Comparison of ENCODE assay signal across 8 cellular contexts in the genomic region with DNA sequence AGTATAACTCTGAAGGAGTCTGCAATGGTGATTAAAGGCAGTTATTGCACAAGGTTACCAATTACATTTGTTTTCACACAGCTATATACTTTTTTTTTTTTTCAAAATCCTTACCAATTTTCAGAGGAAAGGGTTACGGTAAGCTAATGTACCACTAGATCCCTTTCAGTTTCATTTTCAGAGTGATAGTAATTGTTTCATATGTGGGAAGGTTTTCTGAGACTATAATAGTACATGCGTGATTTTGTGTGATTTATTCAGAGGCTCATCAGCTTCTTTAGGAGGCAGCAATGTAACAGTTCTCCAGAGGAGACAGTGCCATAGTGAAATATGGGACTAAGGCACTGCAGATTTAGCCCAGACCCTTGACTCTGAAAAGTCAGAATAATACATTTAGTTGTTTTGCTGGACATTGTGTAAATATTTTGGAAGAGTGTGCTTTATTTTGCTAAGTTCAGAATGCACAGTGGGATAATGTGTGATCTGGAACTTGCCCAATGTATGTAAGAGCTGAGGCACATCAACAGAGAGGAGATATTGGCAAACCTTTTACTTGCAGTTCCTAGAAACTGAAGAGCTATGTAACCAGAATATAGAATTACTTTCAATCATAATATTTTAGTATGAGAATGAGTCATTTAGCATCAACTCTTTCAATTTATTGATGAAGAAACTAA.
A peak's percentile ranks its signal among the peaks of the same experiment; 100 is the strongest.
DNase-seq lines count a peak whose midpoint lies in the region; ATAC-seq and TF ChIP-seq lines count a peak whose summit lies in the region.

No MANE protein-coding gene starts in this region.

- H3K36me3 ChIP-seq in Peyer's patch (no peaks in the 10 kb centered on the region), muscle layer of duodenum (ENCODE audit: control insufficient read depth in 1 of 2, insufficient read depth in 2 of 2, low read length in 2 of 2) (no peaks in the 10 kb centered on the region)

- TF ChIP-seq CTCF in Peyer's patch (IDR thresholded peaks at IDR 0.05): no peak

- H3K27ac ChIP-seq in Peyer's patch (no peak overlapping the region), muscle layer of duodenum (ENCODE audit: low read length) (no peak overlapping the region)

- ATAC-seq in GM18858 (IDR thresholded peaks at IDR 0.05; ENCODE audit: unreplicated experiment): peak; percentile 74

- TF ChIP-seq POLR2A in Peyer's patch (IDR thresholded peaks at IDR 0.05): no peak

- H3K4me1 ChIP-seq in Peyer's patch (no peaks in the 10 kb centered on the region), muscle layer of duodenum (ENCODE audit: control insufficient read depth in 1 of 2, insufficient read depth in 2 of 2, low read length in 2 of 2) (peaks cover 0 to 7% of the 10 kb centered on the region in 2 donors)

- peak; percentile 13 for DNase-seq in H4 (ENCODE audit: low spot score)
- DNase-seq in Peyer's patch: no peak
- DNase-seq in D341Med (ENCODE audit: low spot score): no peak
- DNase-seq in NCI-H510A (lab: John Stamatoyannopoulos, UW): no peak
- no peak for DNase-seq in hypothalamus (lab: John Stamatoyannopoulos, UW)
- no peak for DNase-seq in retina

- H3K4me3 ChIP-seq in Peyer's patch: peak overlapping the region in 3 of 4 donors; percentile 1 to 28 (median 2)
- H3K4me3 ChIP-seq in muscle layer of duodenum (ENCODE audit: low read depth in 1 of 2, low read length in 2 of 2): peak overlapping the region; percentile 50 to 67

- H3K9me3 ChIP-seq in Peyer's patch (no peaks in the 10 kb centered on the region), muscle layer of duodenum (ENCODE audit: control insufficient read depth in 1 of 2, low read length in 2 of 2) (no peaks in the 10 kb centered on the region)

- no peaks in the 10 kb centered on the region for H3K27me3 ChIP-seq in Peyer's patch
- H3K27me3 ChIP-seq in muscle layer of duodenum (ENCODE audit: low read depth, low read length): no peaks in the 10 kb centered on the region
